ENCODE assay signal across 14 cellular contexts in genomic region chr5:146680846-146681585, GRCh38.
"Had no signal": no experiment of that assay in that cellular context is flagged by ENCODE, and none has a peak within 500 bp of the region (broad histone marks: within the 10 kb centered on the region; RNA-seq: fewer than 3 reads in every experiment).

No MANE protein-coding gene starts in this region.

- H3K9me3 ChIP-seq: testis had no signal

- H3K27me3 ChIP-seq: brain microvascular endothelial cell, testis had no signal

- H3K4me1 ChIP-seq: testis had no signal

- ATAC-seq: activated CD8-positive, alpha-beta T cell treated with anti-CD3 and anti-CD28 coated beads for 36 hours; left ventricle myocardium superior; natural killer cell; right cardiac atrium had no signal

- FAIRE-seq: urothelium cell line had no signal

- DNase-seq: activated B cell treated with CpG ODN at 0.5 μM for 24 hours; activated CD4-positive, alpha-beta T cell treated with anti-CD3 and anti-CD28 coated beads for 48 hours; activated CD8-positive, alpha-beta T cell treated with anti-CD3 and anti-CD28 coated beads for 36 hours; activated gamma-delta T cell treated with Interleukin-2 at 50 U/mL for 16 hours; activated naive CD8-positive, alpha-beta T cell treated with anti-CD3 and anti-CD28 coated beads, Interleukin-2, amount 10 ng/mL, durations not matched to agents 7 days and 5 days; brain microvascular endothelial cell; erythroblast; hypothalamus; left ventricle myocardium superior; mesenchymal stem cell; natural killer cell; right cardiac atrium; testis had no signal

- H3K4me3 ChIP-seq: testis had no signal

- H3K27ac ChIP-seq: brain microvascular endothelial cell, testis had no signal

- H3K36me3 ChIP-seq: brain microvascular endothelial cell had no signal
